ENCODE assay signal across 1 cellular context in the genomic region with DNA sequence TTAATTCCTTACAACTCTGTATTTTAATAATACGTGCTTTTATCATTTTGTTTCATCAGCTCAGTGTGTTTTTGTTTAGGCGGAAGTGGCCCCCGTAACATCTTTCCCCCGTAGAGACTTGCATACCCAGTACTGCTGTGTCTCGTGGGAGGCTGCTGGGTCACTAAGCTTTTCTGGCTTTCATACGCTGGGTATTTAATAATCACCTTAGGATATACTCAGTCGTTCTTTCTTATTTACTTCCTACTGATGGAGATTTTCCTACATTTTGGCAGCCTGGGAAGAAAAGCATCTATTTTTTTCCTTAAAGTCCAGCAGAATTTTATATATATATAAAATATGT.
TF ChIP-seq lines count a peak whose summit lies in the region.

No MANE protein-coding gene starts in this region.

TF ChIP-seq in H1, 55 proteins besides CTCF, POLR2A, EP300 and RAD21:
- TF ChIP-seq SIN3A (conservative IDR thresholded peaks at IDR 0.05 in 1 of 2, IDR thresholded peaks at IDR 0.05 in 1 of 2; ENCODE audit: low read depth in 1 of 2, low read length in 2 of 2) (no peak), KDM5A (IDR thresholded peaks at IDR 0.05; ENCODE audit: low read length) (no peak), EGR1 (IDR thresholded peaks at IDR 0.05; ENCODE audit: borderline replicate concordance, low read depth, low read length) (no peak), CEBPB (IDR thresholded peaks at IDR 0.05; ENCODE audit: low read depth, low read length) (no peak), POU5F1 (IDR thresholded peaks at IDR 0.05; ENCODE audit: low read depth, low read length) (no peak), RBBP5 (IDR thresholded peaks at IDR 0.05; ENCODE audit: borderline replicate concordance, low read depth, low read length) (no peak), CHD1 (IDR thresholded peaks at IDR 0.05; ENCODE audit: low read depth, low read length) (no peak), JUND (IDR thresholded peaks at IDR 0.05; ENCODE audit: low read length) (no peak), CREB1 (IDR thresholded peaks at IDR 0.05) (no peak), EZH2 (IDR thresholded peaks at IDR 0.05; ENCODE audit: low read depth, low read length, severe bottlenecking) (no peak), PHF8 (conservative IDR thresholded peaks at IDR 0.05; ENCODE audit: low read depth, low read length) (no peak), POLR2AphosphoS5 (IDR thresholded peaks at IDR 0.05; ENCODE audit: low read depth, low read length) (no peak), KDM1A (IDR thresholded peaks at IDR 0.05; ENCODE audit: borderline replicate concordance, low read length) (no peak), TEAD4 (IDR thresholded peaks at IDR 0.05; ENCODE audit: low read depth, low read length) (no peak), FOSL1 (IDR thresholded peaks at IDR 0.05; ENCODE audit: insufficient read depth, low read depth, low read length) (no peak), SIX5 (IDR thresholded peaks at IDR 0.05; ENCODE audit: low read depth, low read length) (no peak)
